Comparison of ENCODE assay signal across 1 cellular context in the genomic region with DNA sequence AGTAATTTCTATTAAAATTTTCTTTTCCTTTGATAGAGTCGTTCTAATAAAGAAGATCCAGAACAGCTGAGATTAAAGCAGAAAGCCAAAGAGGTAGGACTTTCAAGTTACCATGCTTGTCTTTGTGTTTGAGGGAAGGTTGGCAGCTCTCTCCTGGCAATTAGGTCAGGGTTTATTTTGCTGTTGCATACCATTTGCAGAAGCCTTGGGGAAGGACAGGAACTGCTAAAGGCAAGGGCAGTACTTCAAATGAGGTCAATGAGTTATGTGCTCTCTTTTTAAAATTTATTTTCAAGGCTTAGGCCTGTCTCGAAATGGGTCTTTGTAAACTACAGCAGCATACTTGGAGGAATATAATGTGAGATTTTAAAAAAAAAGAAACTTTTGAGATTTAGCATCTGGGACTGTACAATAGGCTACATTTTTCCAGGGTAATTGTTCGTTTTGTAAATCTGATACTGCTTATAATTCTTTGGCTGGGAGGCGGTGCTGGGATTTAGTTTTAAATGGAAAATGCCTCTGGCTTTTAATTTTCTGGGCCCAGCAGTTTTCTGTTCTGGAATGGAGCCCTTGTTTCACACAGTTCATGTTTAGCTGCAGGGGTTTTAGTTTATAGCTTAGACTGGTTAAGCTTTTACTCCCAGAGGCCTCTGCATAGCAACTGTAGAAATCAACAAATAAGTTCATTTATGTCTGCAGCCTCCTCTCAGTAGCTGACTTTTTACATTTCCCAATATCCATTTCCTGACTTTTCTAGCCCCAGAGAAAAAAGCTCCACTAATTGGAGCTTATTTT.
TF ChIP-seq lines count a peak whose summit lies in the region.

No MANE protein-coding gene starts in this region.

TF ChIP-seq in WTC11, 78 proteins besides CTCF, POLR2A, EP300 and RAD21 (continued from another document):
- TF ChIP-seq, protein P1, sequence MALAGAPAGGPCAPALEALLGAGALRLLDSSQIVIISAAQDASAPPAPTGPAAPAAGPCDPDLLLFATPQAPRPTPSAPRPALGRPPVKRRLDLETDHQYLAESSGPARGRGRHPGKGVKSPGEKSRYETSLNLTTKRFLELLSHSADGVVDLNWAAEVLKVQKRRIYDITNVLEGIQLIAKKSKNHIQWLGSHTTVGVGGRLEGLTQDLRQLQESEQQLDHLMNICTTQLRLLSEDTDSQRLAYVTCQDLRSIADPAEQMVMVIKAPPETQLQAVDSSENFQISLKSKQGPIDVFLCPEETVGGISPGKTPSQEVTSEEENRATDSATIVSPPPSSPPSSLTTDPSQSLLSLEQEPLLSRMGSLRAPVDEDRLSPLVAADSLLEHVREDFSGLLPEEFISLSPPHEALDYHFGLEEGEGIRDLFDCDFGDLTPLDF (CRISPR knock-in tag; IDR thresholded peaks at IDR 0.05), result no peak
TF ChIP-seq in WTC11: peak in this region for 0.
